Comparison of ENCODE assay signal across 1 cellular context in genomic region chr17:80195671-80196529, GRCh38.
TF ChIP-seq lines count a peak whose summit lies in the region.

No MANE protein-coding gene starts in this region.

TF ChIP-seq in SK-N-SH treated with all-trans-retinoic acid at 6 μM for 48 hours, 23 proteins besides CTCF, POLR2A, EP300 and RAD21 (continued from another document):
- TF ChIP-seq TSHZ2 (CRISPR knock-in tag; IDR thresholded peaks at IDR 0.05) (no peak), ZC3H10 (CRISPR knock-in tag; IDR thresholded peaks at IDR 0.05) (no peak), RARB (CRISPR knock-in tag; IDR thresholded peaks at IDR 0.05) (no peak), ZNF565 (CRISPR knock-in tag; conservative IDR thresholded peaks at IDR 0.05; ENCODE audit: low read depth) (no peak), ISL1 (CRISPR knock-in tag; IDR thresholded peaks at IDR 0.05) (no peak)
